Comparison of ENCODE assay signal across 36 cellular contexts in genomic region chr2:145750074-145750473, GRCh38.
DNase-seq lines count a peak whose midpoint lies in the region; ATAC-seq, FAIRE-seq and TF ChIP-seq lines count a peak whose summit lies in the region.
"Had no signal": no experiment of that assay in that cellular context is flagged by ENCODE, and none has a peak within 500 bp of the region (broad histone marks: within the 10 kb centered on the region; RNA-seq: fewer than 3 reads in every experiment).

No MANE protein-coding gene starts in this region.

- H3K9me3 ChIP-seq in SK-N-MC (ENCODE audit: low read depth, low read length) (no peaks in the 10 kb centered on the region), endothelial cell of umbilical vein (replicated peaks; ENCODE audit: control insufficient read depth, insufficient read depth, low read length) (no peaks in the 10 kb centered on the region), stomach (no peaks in the 10 kb centered on the region), left lung (no peaks in the 10 kb centered on the region)
- no peaks in the 10 kb centered on the region for H3K9me3 ChIP-seq in CD8-positive, alpha-beta T cell (ENCODE audit: low read length)
- H3K9me3 ChIP-seq: Caco-2, heart left ventricle, prostate gland had no signal

- no peaks in the 10 kb centered on the region for H3K9me3 Mint-ChIP-seq in GM23338
- no peaks in the 10 kb centered on the region for H3K9me3 Mint-ChIP-seq in CD8-positive, alpha-beta T cell
- H3K9me3 Mint-ChIP-seq: activated naive CD8-positive, alpha-beta T cell treated with anti-CD3 and anti-CD28 coated beads, Interleukin-2, amount 10 ng/mL, durations not matched to agents 7 days and 5 days; WTC11 had no signal

- H3K79me2 ChIP-seq in GM23338 (replicated peaks; ENCODE audit: insufficient read depth): no peaks in the 10 kb centered on the region
- no peaks in the 10 kb centered on the region for H3K79me2 ChIP-seq in endothelial cell of umbilical vein (ENCODE audit: control insufficient read depth, insufficient read depth, low read length)

- no peaks in the 10 kb centered on the region for H3F3A ChIP-seq in GM23338 (replicated peaks; ENCODE audit: low read depth)

- H3K9me1 ChIP-seq in endothelial cell of umbilical vein (replicated peaks; ENCODE audit: control insufficient read depth, extremely low read depth, insufficient read depth, low read length): no peaks in the 10 kb centered on the region

- DNase-seq in GM23338 (ENCODE audit: low spot score): no peak
- no peak for DNase-seq in SK-N-MC (ENCODE audit: low read depth, low spot score)
- peak; percentile 35 for DNase-seq in endothelial cell of umbilical vein (ENCODE audit: low read depth, low spot score)
- no peak for DNase-seq in stomach
- DNase-seq in CD8-positive, alpha-beta T cell: no peak
- DNase-seq in NCI-H2227 treated with DMSO at 0.1 percent for 48 hours (lab: John Stamatoyannopoulos, UW): no peak
- DNase-seq in left lung: no peak
- no peak for DNase-seq in NCI-H2081 treated with DMSO at 0.1 percent for 48 hours (lab: John Stamatoyannopoulos, UW)
- DNase-seq: activated CD4-positive, alpha-beta T cell treated with anti-CD3 and anti-CD28 coated beads, Interleukin-2, amount 50 U/mL, for 1 hour; activated gamma-delta T cell treated with Interleukin-2 at 50 U/mL for 16 hours; activated naive CD8-positive, alpha-beta T cell treated with anti-CD3 and anti-CD28 coated beads, Interleukin-2, amount 10 ng/mL, durations not matched to agents 7 days and 5 days; activated T-cell treated with anti-CD3 and anti-CD28 coated beads, Interleukin-2, amount 50 U/mL, for 4 hours; C1 segment of cervical spinal cord; Caco-2; DMS79; effector CD8-positive, alpha-beta T cell; foreskin keratinocyte; GDM1; H7; heart left ventricle; midbrain; naive B cell; NCI-H1417; NCI-H2029; NCI-H526 treated with DMSO at 0.1 percent for 48 hours; nucleus accumbens; stimulated activated CD4-positive, alpha-beta T cell treated with anti-CD3 and anti-CD28 coated beads, Interleukin-4, amount 100 ng/mL, for 1 hour; T1000 had no signal

- no peaks in the 10 kb centered on the region for H4K20me1 ChIP-seq in GM23338 (replicated peaks; ENCODE audit: insufficient read depth)
- no peaks in the 10 kb centered on the region for H4K20me1 ChIP-seq in endothelial cell of umbilical vein (replicated peaks; ENCODE audit: control insufficient read depth, extremely low read depth, insufficient read depth, low read length)

- H3K4me1 Mint-ChIP-seq in GM23338: peaks cover 18% of the 10 kb centered on the region
- H3K4me1 Mint-ChIP-seq in CD8-positive, alpha-beta T cell (ENCODE audit: low read depth): no peaks in the 10 kb centered on the region
- H3K4me1 Mint-ChIP-seq: activated naive CD8-positive, alpha-beta T cell treated with anti-CD3 and anti-CD28 coated beads, Interleukin-2, amount 10 ng/mL, durations not matched to agents 7 days and 5 days had no signal

- H2AFZ ChIP-seq in GM23338 (peak overlapping the region; percentile 33; the same call in 1 of the 2 replicates), endothelial cell of umbilical vein (ENCODE audit: low read depth, low read length) (no peak overlapping the region)

- no peak for FAIRE-seq in endothelial cell of umbilical vein (lab: Jason Lieb, UNC)
- FAIRE-seq: astrocyte, colon, keratinocyte had no signal

- H3K4me3 ChIP-seq in GM23338: no peak overlapping the region
- H3K4me3 ChIP-seq in SK-N-MC: no peak overlapping the region
- H3K4me3 ChIP-seq in endothelial cell of umbilical vein (replicated peaks in 1 of 3; ENCODE audit: insufficient read depth in 1 of 3, low read depth in 1 of 3, low read length in 3 of 3): no peak overlapping the region
- no peak overlapping the region for H3K4me3 ChIP-seq in stomach
- H3K4me3 ChIP-seq in CD8-positive, alpha-beta T cell (ENCODE audit: low read depth, low read length): no peak overlapping the region
- no peak overlapping the region for H3K4me3 ChIP-seq in left lung
- H3K4me3 ChIP-seq: cardiac muscle cell, heart left ventricle, prostate gland had no signal

- H3K36me3 ChIP-seq in GM23338 (ENCODE audit: insufficient read depth) (no peaks in the 10 kb centered on the region), SK-N-MC (ENCODE audit: insufficient read depth, low read length) (no peaks in the 10 kb centered on the region), endothelial cell of umbilical vein (ENCODE audit: control insufficient read depth in 2 of 2, extremely low read depth in 1 of 2, insufficient read depth in 2 of 2, low read length in 2 of 2) (no peaks in the 10 kb centered on the region), stomach (no peaks in the 10 kb centered on the region), left lung (no peaks in the 10 kb centered on the region)
- no peaks in the 10 kb centered on the region for H3K36me3 ChIP-seq in CD8-positive, alpha-beta T cell (ENCODE audit: insufficient read depth, low read length)
- H3K36me3 ChIP-seq: cardiac muscle cell, heart left ventricle, prostate gland had no signal

- ATAC-seq in GM23338 (no peak), left lung (no peak)
- no peak for ATAC-seq in CD8-positive, alpha-beta T cell
- ATAC-seq: activated T-cell treated with anti-CD3 and anti-CD28 coated beads, Interleukin-2, amount 50 U/mL, for 4 hours; foreskin keratinocyte; heart left ventricle; sciatic nerve; WTC11 had no signal

- POLR2A ChIA-PET in endothelial cell of umbilical vein (lab: Charles Lee): no interaction called here
- POLR2A ChIA-PET in CD8-positive, alpha-beta T cell (lab: Charles Lee): no interaction called here

- H3K4me3 Mint-ChIP-seq in GM23338: no peak overlapping the region
- H3K4me3 Mint-ChIP-seq in CD8-positive, alpha-beta T cell: no peak overlapping the region
- H3K4me3 Mint-ChIP-seq: activated naive CD8-positive, alpha-beta T cell treated with anti-CD3 and anti-CD28 coated beads, Interleukin-2, amount 10 ng/mL, durations not matched to agents 7 days and 5 days; activated T-cell treated with anti-CD3 and anti-CD28 coated beads, Interleukin-2, amount 50 U/mL, for 4 hours; WTC11 had no signal

- H3K27me3 Mint-ChIP-seq in GM23338 (ENCODE audit: insufficient read depth, low read depth, poor library complexity): no peaks in the 10 kb centered on the region
- H3K27me3 Mint-ChIP-seq in CD8-positive, alpha-beta T cell (ENCODE audit: low read depth): no peaks in the 10 kb centered on the region
- H3K27me3 Mint-ChIP-seq: naive B cell had no signal

- H3K4me1 ChIP-seq in GM23338 (ENCODE audit: insufficient read depth) (peaks cover 17% of the 10 kb centered on the region), endothelial cell of umbilical vein (ENCODE audit: control insufficient read depth, extremely low read depth, insufficient read depth, low read length) (peaks cover 30% of the 10 kb centered on the region), stomach (peaks cover 7 to 44% (median 29%) of the 10 kb centered on the region in 4 donors), left lung (peaks cover 10 to 51% of the 10 kb centered on the region in 2 donors)
- H3K4me1 ChIP-seq in CD8-positive, alpha-beta T cell (ENCODE audit: insufficient read depth, low read length): no peaks in the 10 kb centered on the region

- dilution Hi-C loops in endothelial cell of umbilical vein (cut with MboI; ENCODE audit: extremely low pct_ligation_motif_present, low sequenced_read_pairs): no loop called here

- H3K9me2 ChIP-seq in GM23338 (ENCODE audit: insufficient read depth): no peaks in the 10 kb centered on the region

- no peak overlapping the region for H3K27ac Mint-ChIP-seq in GM23338
- H3K27ac Mint-ChIP-seq in CD8-positive, alpha-beta T cell: no peak overlapping the region
- H3K27ac Mint-ChIP-seq: activated naive CD8-positive, alpha-beta T cell treated with anti-CD3 and anti-CD28 coated beads, Interleukin-2, amount 10 ng/mL, durations not matched to agents 7 days and 5 days; WTC11 had no signal

- CTCF ChIA-PET in endothelial cell of umbilical vein (lab: Charles Lee): interaction anchor here (0.8 kb wide), 1 partner anchor 17 kb away, joined by 3 read pairs; no protein-coding TSS in a partner anchor
- CTCF ChIA-PET in CD8-positive, alpha-beta T cell (lab: Charles Lee): no interaction called here

- WGBS in stomach, 5 donors: 49 to 68% (median 55%) methylated on average over 2 of the region's 2 CpGs

- TF ChIP-seq POLR2A in endothelial cell of umbilical vein (IDR thresholded peaks at IDR 0.05; ENCODE audit: low read depth, low read length): no peak
- TF ChIP-seq POLR2A in stomach (IDR thresholded peaks at IDR 0.05): no peak

- TF ChIP-seq EP300 in stomach (IDR thresholded peaks at IDR 0.05): no peak

- H3K36me3 Mint-ChIP-seq in GM23338 (ENCODE audit: low read depth): no peaks in the 10 kb centered on the region
- H3K36me3 Mint-ChIP-seq in CD8-positive, alpha-beta T cell: no peaks in the 10 kb centered on the region
- H3K36me3 Mint-ChIP-seq: activated naive CD8-positive, alpha-beta T cell treated with anti-CD3 and anti-CD28 coated beads, Interleukin-2, amount 10 ng/mL, durations not matched to agents 7 days and 5 days; naive B cell; WTC11 had no signal

- no peak overlapping the region for H3K4me2 ChIP-seq in GM23338
- no peak overlapping the region for H3K4me2 ChIP-seq in endothelial cell of umbilical vein (ENCODE audit: insufficient read depth, low read length)
- H3K4me2 ChIP-seq: KMS-11 had no signal

- intact Hi-C loops in endothelial cell of umbilical vein (cut with micrococcal nuclease): loop anchor here (2.0 to 10.0 kb wide), 10 partner anchors 232 to 1418 kb away; a partner anchor contains a TSS
- intact Hi-C loops in stomach (cut with DNase I; ENCODE audit: low total_unique reads): no loop called here
- intact Hi-C loops in CD8-positive, alpha-beta T cell (cut with DNase I, micrococcal nuclease): no loop called here
- intact Hi-C loops in left lung (cut with DNase I): no loop called here

- no TSS peak for BruUV-seq in endothelial cell of umbilical vein (replicated peaks; lab: Mats Ljungman, UMichigan)

- TF ChIP-seq CTCF in GM23338 (conservative IDR thresholded peaks at IDR 0.05; ENCODE audit: low read depth in 2 of 2) (no peak), endothelial cell of umbilical vein (IDR thresholded peaks at IDR 0.05; ENCODE audit: extremely low read depth in 1 of 2, insufficient read depth in 1 of 2, low read depth in 1 of 2, low read length in 2 of 2) (no peak), stomach (IDR thresholded peaks at IDR 0.05) (no peak), left lung (IDR thresholded peaks at IDR 0.05) (no peak)
- TF ChIP-seq CTCF in CD8-positive, alpha-beta T cell (IDR thresholded peaks at IDR 0.05): no peak

- H3K27me3 ChIP-seq in GM23338 (ENCODE audit: insufficient read depth) (no peaks in the 10 kb centered on the region), endothelial cell of umbilical vein (ENCODE audit: control insufficient read depth in 2 of 2, insufficient read depth in 2 of 2, low read length in 2 of 2) (no peaks in the 10 kb centered on the region), stomach (no peaks in the 10 kb centered on the region), left lung (no peaks in the 10 kb centered on the region)
- no peaks in the 10 kb centered on the region for H3K27me3 ChIP-seq in CD8-positive, alpha-beta T cell (ENCODE audit: insufficient read depth, low read length)
- H3K27me3 ChIP-seq: cardiac muscle cell, foreskin keratinocyte, heart left ventricle had no signal

- H3K27ac ChIP-seq in GM23338 (ENCODE audit: low read depth) (no peak overlapping the region), SK-N-MC (peak overlapping the region; percentile 90; the same call in 1 of the 2 replicates), endothelial cell of umbilical vein (ENCODE audit: insufficient read depth, low read depth, low read length) (no peak overlapping the region), stomach (peak overlapping the region in 3 of 5 donors; percentile 6 to 82 (median 74)), left lung (peak overlapping the region in 1 of 2 donors; percentile 82)
- no peak overlapping the region for H3K27ac ChIP-seq in CD8-positive, alpha-beta T cell (ENCODE audit: low read depth, low read length)
- H3K27ac ChIP-seq: cardiac muscle cell, foreskin keratinocyte, KMS-11, prostate gland had no signal

- H3K9ac ChIP-seq in SK-N-MC (ENCODE audit: insufficient read length): peak overlapping the region; percentile 21
- no peak overlapping the region for H3K9ac ChIP-seq in endothelial cell of umbilical vein (replicated peaks; ENCODE audit: extremely low read depth, insufficient read depth, low read length)
- H3K9ac ChIP-seq: KMS-11 had no signal

Comparison
In these comparisons a context has a peak if more than half of its experiments do, and no peak if none do; other contexts are left out.
1. H3K27ac ChIP-seq: peak in SK-N-MC (single experiment) and stomach (3 of 5); none in GM23338 (single experiment), endothelial cell of umbilical vein (single experiment) and CD8-positive, alpha-beta T cell (single experiment).